In the genomic region with DNA sequence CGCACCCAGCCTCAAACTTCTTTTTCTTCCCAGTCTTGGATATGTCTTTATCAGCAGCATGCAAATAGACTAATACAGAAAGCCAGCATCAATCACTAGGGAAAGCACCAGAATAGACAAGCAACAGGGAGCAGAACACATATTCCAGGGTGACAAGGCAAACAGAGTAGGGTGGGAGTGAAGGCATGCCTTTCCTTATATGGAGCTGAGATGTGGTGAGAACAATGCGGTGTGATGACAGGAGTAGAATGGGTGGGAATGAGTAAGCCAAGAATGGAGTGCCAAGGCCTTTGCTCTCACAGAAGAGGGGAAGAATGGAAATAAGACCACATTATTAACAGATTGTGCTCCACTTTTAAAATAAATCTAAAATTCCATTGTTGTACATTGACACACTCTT, we compare ENCODE assay signal across 1 cellular context.
TF ChIP-seq lines count a peak whose summit lies in the region.

No MANE protein-coding gene starts in this region.

TF ChIP-seq in GM23338, 12 proteins besides CTCF, POLR2A, EP300 and RAD21 (continued from another document):
- TF ChIP-seq, protein P1, sequence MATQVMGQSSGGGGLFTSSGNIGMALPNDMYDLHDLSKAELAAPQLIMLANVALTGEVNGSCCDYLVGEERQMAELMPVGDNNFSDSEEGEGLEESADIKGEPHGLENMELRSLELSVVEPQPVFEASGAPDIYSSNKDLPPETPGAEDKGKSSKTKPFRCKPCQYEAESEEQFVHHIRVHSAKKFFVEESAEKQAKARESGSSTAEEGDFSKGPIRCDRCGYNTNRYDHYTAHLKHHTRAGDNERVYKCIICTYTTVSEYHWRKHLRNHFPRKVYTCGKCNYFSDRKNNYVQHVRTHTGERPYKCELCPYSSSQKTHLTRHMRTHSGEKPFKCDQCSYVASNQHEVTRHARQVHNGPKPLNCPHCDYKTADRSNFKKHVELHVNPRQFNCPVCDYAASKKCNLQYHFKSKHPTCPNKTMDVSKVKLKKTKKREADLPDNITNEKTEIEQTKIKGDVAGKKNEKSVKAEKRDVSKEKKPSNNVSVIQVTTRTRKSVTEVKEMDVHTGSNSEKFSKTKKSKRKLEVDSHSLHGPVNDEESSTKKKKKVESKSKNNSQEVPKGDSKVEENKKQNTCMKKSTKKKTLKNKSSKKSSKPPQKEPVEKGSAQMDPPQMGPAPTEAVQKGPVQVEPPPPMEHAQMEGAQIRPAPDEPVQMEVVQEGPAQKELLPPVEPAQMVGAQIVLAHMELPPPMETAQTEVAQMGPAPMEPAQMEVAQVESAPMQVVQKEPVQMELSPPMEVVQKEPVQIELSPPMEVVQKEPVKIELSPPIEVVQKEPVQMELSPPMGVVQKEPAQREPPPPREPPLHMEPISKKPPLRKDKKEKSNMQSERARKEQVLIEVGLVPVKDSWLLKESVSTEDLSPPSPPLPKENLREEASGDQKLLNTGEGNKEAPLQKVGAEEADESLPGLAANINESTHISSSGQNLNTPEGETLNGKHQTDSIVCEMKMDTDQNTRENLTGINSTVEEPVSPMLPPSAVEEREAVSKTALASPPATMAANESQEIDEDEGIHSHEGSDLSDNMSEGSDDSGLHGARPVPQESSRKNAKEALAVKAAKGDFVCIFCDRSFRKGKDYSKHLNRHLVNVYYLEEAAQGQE (IDR thresholded peaks at IDR 0.05; ENCODE audit: unreplicated experiment): no peak
- TF ChIP-seq ZNF331 (CRISPR knock-in tag; IDR thresholded peaks at IDR 0.05; ENCODE audit: low read depth): no peak
- no peak for TF ChIP-seq NANOG (IDR thresholded peaks at IDR 0.05; ENCODE audit: borderline replicate concordance)
- no peak for TF ChIP-seq CREB1 (CRISPR knock-in tag; IDR thresholded peaks at IDR 0.05; ENCODE audit: low read depth)
- TF ChIP-seq JUNB (IDR thresholded peaks at IDR 0.05; ENCODE audit: unreplicated experiment): no peak
- TF ChIP-seq EZH2phosphoT487 (IDR thresholded peaks at IDR 0.05; ENCODE audit: unreplicated experiment): no peak
TF ChIP-seq in GM23338: peak in this region for 0.
